ENCODE assay signal across 13 cellular contexts in genomic region chr4:11423465-11423864, GRCh38. TPM values are rescaled to one million over a fixed set of nuclear protein-coding genes. Genes with fewer than 3 reads are reported as not detected.
DNase-seq lines count a peak whose midpoint lies in the region; ATAC-seq, FAIRE-seq and TF ChIP-seq lines count a peak whose summit lies in the region.
"Had no signal": no experiment of that assay in that cellular context is flagged by ENCODE, and none has a peak within 500 bp of the region (broad histone marks: within the 10 kb centered on the region; RNA-seq: fewer than 3 reads in every experiment).

No MANE protein-coding gene starts in this region.

- H3K9ac ChIP-seq in H1 (replicated peaks in 1 of 4; ENCODE audit: extremely low read depth in 1 of 4, low read depth in 3 of 4, low read length in 3 of 4), result no peak overlapping the region

- no peak overlapping the region for H4K5ac ChIP-seq in H1 (ENCODE audit: insufficient read length, low read depth, low read length)

- H3K23me2 ChIP-seq in H1 (ENCODE audit: low read depth, low read length), result peaks cover 11% of the 10 kb centered on the region

- POLR2A ChIA-PET in H1 (lab: Charles Lee; ENCODE audit: partially characterized antibody), result no interaction called here

- peaks cover 23% of the 10 kb centered on the region for H3K27me3 Mint-ChIP-seq in activated CD4-positive, alpha-beta T cell treated with anti-CD3 and anti-CD28 coated beads, Interleukin-2, amount 10 ng/mL, durations not matched to agents 24 days and 14 days

- no peak overlapping the region for H3K4ac ChIP-seq in H1 (replicated peaks; ENCODE audit: insufficient read length, low read depth, low read length)

- no peaks in the 10 kb centered on the region for H3K79me1 ChIP-seq in H1 (ENCODE audit: low read depth, low read length)

- H4K20me1 ChIP-seq in H1 (replicated peaks in 1 of 2; ENCODE audit: control insufficient read depth in 1 of 2, insufficient read depth in 2 of 2, low read length in 2 of 2), result no peaks in the 10 kb centered on the region

- no peak overlapping the region for H2BK5ac ChIP-seq in H1 (ENCODE audit: low read depth, low read length)

- H3K4me3 ChIP-seq in H1 (ENCODE audit: extremely low read depth in 1 of 4, insufficient read depth in 2 of 4, low read depth in 3 of 4, low read length in 4 of 4) (no peak overlapping the region), ovary (no peak overlapping the region)
- H3K4me3 ChIP-seq: MG63, PC-9 had no signal

- no peak overlapping the region for H4K91ac ChIP-seq in H1 (replicated peaks; ENCODE audit: insufficient read length, low read length)

- H3K79me2 ChIP-seq in H1 (ENCODE audit: control insufficient read depth in 1 of 2, insufficient read depth in 2 of 2, low read length in 2 of 2), result no peaks in the 10 kb centered on the region

- H2BK120ac ChIP-seq in H1 (replicated peaks; ENCODE audit: low read depth, low read length), result no peak overlapping the region

- peaks cover 3 to 14% (median 6%) of the 10 kb centered on the region in 4 experiments; a peak in 5 of 7 replicates for H3K4me1 ChIP-seq in H1 (replicated peaks in 1 of 4; ENCODE audit: control insufficient read depth in 3 of 4, insufficient read depth in 4 of 4, low read length in 3 of 4)
- peaks cover 20% of the 10 kb centered on the region for H3K4me1 ChIP-seq in ovary (ENCODE audit: insufficient read depth)
- H3K4me1 ChIP-seq: BE2C had no signal

- no peaks in the 10 kb centered on the region for H3K36me3 Mint-ChIP-seq in activated CD4-positive, alpha-beta T cell treated with anti-CD3 and anti-CD28 coated beads, Interleukin-2, amount 10 ng/mL, durations not matched to agents 24 days and 14 days (ENCODE audit: low read depth)

- peak; percentile 81 for FAIRE-seq in GM12891 (lab: Jason Lieb, UNC)
- FAIRE-seq in H1 (lab: Jason Lieb, UNC), result no peak

- no peak overlapping the region for H3K23ac ChIP-seq in H1 (ENCODE audit: insufficient read length)

- H3K36me3 ChIP-seq in H1 (ENCODE audit: control insufficient read depth in 2 of 4, insufficient read depth in 4 of 4, low read length in 3 of 4) (no peaks in the 10 kb centered on the region), ovary (no peaks in the 10 kb centered on the region)
- H3K36me3 ChIP-seq: BE2C, MG63 had no signal

- no peak overlapping the region for H3K14ac ChIP-seq in H1 (ENCODE audit: insufficient read length)

- intact Hi-C loops in ovary (cut with DNase I), result loop anchor here in 2 of 4 donors (10.0 kb wide), 2 partner anchors 349 to 839 kb away; no protein-coding TSS in a partner anchor
- intact Hi-C loops in activated CD4-positive, alpha-beta T cell treated with anti-CD3 and anti-CD28 coated beads, Interleukin-2, amount 10 ng/mL, durations not matched to agents 24 days and 14 days (cut with micrococcal nuclease), result loop anchor here (10.0 kb wide), 1 partner anchor 689 kb away; no protein-coding TSS in a partner anchor

- CTCF ChIA-PET in H1 (lab: Charles Lee; ENCODE audit: partially characterized antibody), result interaction anchor here (0.9 to 1.5 kb wide), 13 partner anchors 11 to 365 kb away, joined by 3 to 15 read pairs (median 4); no protein-coding TSS in a partner anchor

- H3K4me2 ChIP-seq in H1 (ENCODE audit: insufficient read depth in 1 of 2, low read depth in 2 of 2, low read length in 2 of 2), result no peak overlapping the region
- H3K4me2 ChIP-seq: PC-9 had no signal

- H3K9me3 Mint-ChIP-seq in activated CD4-positive, alpha-beta T cell treated with anti-CD3 and anti-CD28 coated beads, Interleukin-2, amount 10 ng/mL, durations not matched to agents 24 days and 14 days, result no peaks in the 10 kb centered on the region
- H3K9me3 Mint-ChIP-seq: CD4-positive, alpha-beta T cell had no signal

- H2BK20ac ChIP-seq in H1 (ENCODE audit: low read length), result no peak overlapping the region

- H3K4me1 Mint-ChIP-seq in activated CD4-positive, alpha-beta T cell treated with anti-CD3 and anti-CD28 coated beads, Interleukin-2, amount 10 ng/mL, durations not matched to agents 24 days and 14 days, result peaks cover 5% of the 10 kb centered on the region

- no peak overlapping the region for H4K8ac ChIP-seq in H1 (ENCODE audit: extremely low read depth, insufficient read depth, low read length)

- H2BK15ac ChIP-seq in H1 (ENCODE audit: low read length), result no peak overlapping the region

- 87% methylated on average over 6 of the region's 6 CpGs; no CpG with 5 or more reads in 1 of the 2 experiments for WGBS in H1 (ENCODE audit: extremely low coverage in 1 of 2, insufficient coverage in 1 of 2, insufficient read length in 1 of 2, insufficient replicate concordance in 2 of 2, low coverage in 1 of 2, low lambda C conversion rate in 2 of 2, missing lambda C conversion rate in 1 of 2), 2 experiments
- WGBS in ovary, 3 donors, result 8 to 25% (median 18%) methylated on average over 6 of the region's 6 CpGs

- H3K27me3 ChIP-seq in H1 (replicated peaks in 1 of 4; ENCODE audit: control insufficient read depth in 3 of 4, extremely low read depth in 1 of 4, insufficient read depth in 3 of 4, low read length in 3 of 4), result peaks cover 5 to 29% (median 27%) of the 10 kb centered on the region in 4 experiments
- H3K27me3 ChIP-seq in ovary, result no peaks in the 10 kb centered on the region
- H3K27me3 ChIP-seq: BE2C, MG63 had no signal

- H3K27ac Mint-ChIP-seq in activated CD4-positive, alpha-beta T cell treated with anti-CD3 and anti-CD28 coated beads, Interleukin-2, amount 10 ng/mL, durations not matched to agents 24 days and 14 days, result no peak overlapping the region
- H3K27ac Mint-ChIP-seq: CD4-positive, alpha-beta T cell had no signal

- H2AFZ ChIP-seq in H1 (ENCODE audit: low read length), result no peak overlapping the region
- H2AFZ ChIP-seq: PC-9 had no signal

- H3K18ac ChIP-seq in H1 (ENCODE audit: extremely low read depth, low read length), result no peak overlapping the region

- H2AK5ac ChIP-seq in H1 (ENCODE audit: low read depth, low read length), result no peak overlapping the region

- peak; percentile 30 for DNase-seq in DMS 273 (lab: John Stamatoyannopoulos, UW; ENCODE audit: unreplicated experiment)
- DNase-seq in DMS 273 treated with DMSO at 0.1 percent for 48 hours (lab: John Stamatoyannopoulos, UW), result no peak
- DNase-seq in GM12891 (ENCODE audit: insufficient read length, low spot score), result no peak
- no peak for DNase-seq in H1 (ENCODE audit: low read depth in 1 of 2, low spot score in 2 of 2)
- DNase-seq in ovary, result peak in 3 of 5 donors; percentile 44 to 61 (median 49)
- DNase-seq in GF-D8 (lab: John Stamatoyannopoulos, UW), result no peak
- DNase-seq in activated CD4-positive, alpha-beta T cell treated with anti-CD3 and anti-CD28 coated beads, Interleukin-2, amount 10 ng/mL, durations not matched to agents 24 days and 14 days, result no peak
- DNase-seq: BE2C; CD4-positive, alpha-beta T cell; PC-9 had no signal

- TF ChIP-seq EP300 in H1 (IDR thresholded peaks at IDR 0.05; ENCODE audit: borderline replicate concordance in 1 of 2, low read depth in 2 of 2, low read length in 2 of 2) (no peak), ovary (IDR thresholded peaks at IDR 0.05) (no peak)

- TF ChIP-seq CTCF in H1 (IDR thresholded peaks at IDR 0.05; ENCODE audit: control extremely low read depth in 1 of 3, insufficient read depth in 1 of 3, low read depth in 1 of 3, low read length in 3 of 3) (no peak), ovary (IDR thresholded peaks at IDR 0.05) (no peak)

- H3K9me3 ChIP-seq in H1 (ENCODE audit: insufficient read depth in 2 of 2, low read depth in 1 of 2, low read length in 1 of 2) (no peaks in the 10 kb centered on the region), ovary (no peaks in the 10 kb centered on the region)
- H3K9me3 ChIP-seq: BE2C, MG63 had no signal

- H3K27ac ChIP-seq in H1 (ENCODE audit: low read depth, low read length) (no peak overlapping the region), ovary (peak overlapping the region in 1 of 2 donors; percentile 71)
- H3K27ac ChIP-seq: 22Rv1, PC-9 had no signal

- H2BK12ac ChIP-seq in H1 (ENCODE audit: low read depth, low read length), result 0 out of 2 replicates have a peak overlapping the region, but pooled peaks have one; percentile 35

- TF ChIP-seq RAD21 in H1 (IDR thresholded peaks at IDR 0.05 in 1 of 2, conservative IDR thresholded peaks at IDR 0.05 in 1 of 2; ENCODE audit: low read depth in 2 of 2, low read length in 2 of 2), result no peak

- no peak overlapping the region for H3K4me3 Mint-ChIP-seq in activated CD4-positive, alpha-beta T cell treated with anti-CD3 and anti-CD28 coated beads, Interleukin-2, amount 10 ng/mL, durations not matched to agents 24 days and 14 days
- H3K4me3 Mint-ChIP-seq: CD4-positive, alpha-beta T cell had no signal

- TF ChIP-seq POLR2A in GM12891 (IDR thresholded peaks at IDR 0.05; ENCODE audit: low read depth, low read length) (no peak), H1 (IDR thresholded peaks at IDR 0.05; ENCODE audit: control extremely low read depth in 1 of 2, low read depth in 2 of 2, low read length in 2 of 2) (no peak), ovary (IDR thresholded peaks at IDR 0.05) (no peak)

- no peak for ATAC-seq in HG02798 (IDR thresholded peaks at IDR 0.05; ENCODE audit: poor library complexity, unreplicated experiment)

- no peak overlapping the region for H3K56ac ChIP-seq in H1 (replicated peaks; ENCODE audit: insufficient read length, low read depth, low read length)

TF ChIP-seq in GM12891, 5 proteins besides CTCF, POLR2A, EP300 and RAD21 (continues in another document):
- TF ChIP-seq POU2F2 (IDR thresholded peaks at IDR 0.05; ENCODE audit: low read depth, low read length) (no peak), PAX5 (IDR thresholded peaks at IDR 0.05; ENCODE audit: insufficient read depth, low read length, severe bottlenecking) (no peak), TAF1 (IDR thresholded peaks at IDR 0.05; ENCODE audit: low read depth, low read length) (no peak)

TF ChIP-seq in H1, 55 proteins besides CTCF, POLR2A, EP300 and RAD21 (continues in another document):
- TF ChIP-seq FOSL1 (IDR thresholded peaks at IDR 0.05; ENCODE audit: insufficient read depth, low read depth, low read length) (no peak), CREB1 (IDR thresholded peaks at IDR 0.05) (no peak), CHD2 (IDR thresholded peaks at IDR 0.05; ENCODE audit: low read length) (no peak), RFX5 (IDR thresholded peaks at IDR 0.05; ENCODE audit: borderline replicate concordance, low read depth, low read length) (no peak)

RNA-seq across cellular contexts. Expression of gene HS3ST1, which starts 5.2 kb away (rescaled TPM):
- 0.17 TPM for polyA plus RNA-seq in GM12891 (2012; ENCODE audit: low read depth, missing spikeins)
- 1.5 and 1.7 TPM in 2 replicates for total RNA-seq in H1 (2021; fragmentation: NEBNext Ultra II Directional; extraction: Animal tissue kit (Norgen Biotek cat#: 25700))
- 0.50 and 1.0 TPM in 2 replicates for polyA plus RNA-seq in H1 (2011; rRNA removed)
- polyA plus RNA-seq in H1 (2011; cell fraction: cytosol; rRNA removed), result 0.56 TPM
- polyA plus RNA-seq in H1 (2011; cell fraction: nucleus; rRNA removed), result 0.68 TPM
- polyA plus RNA-seq in H1 (2012, experiment 1 of 2), result 0.25 to 0.82 TPM (median 0.52 TPM) in 4 replicates
- polyA plus RNA-seq in H1 (2012, experiment 2 of 2), result 0.34 TPM
- polyA plus RNA-seq in H1 (2013, experiment 1 of 2), result 0.71 TPM
- polyA plus RNA-seq in H1 (2013, experiment 2 of 2), result 0.59 TPM
- 0.34 and 0.57 TPM in 2 replicates for polyA minus RNA-seq in H1 (2011; rRNA and poly(A)+ RNA removed)
- polyA minus RNA-seq in H1 (2011; cell fraction: cytosol; rRNA and poly(A)+ RNA removed), result 2.7 TPM
- polyA minus RNA-seq in H1 (2011; cell fraction: nucleus; rRNA and poly(A)+ RNA removed), result 0.50 TPM
- total RNA-seq in ovary, result 10 to 100 TPM; 17.0 to 64.7 (median 35.9) TPM
- 10 to 100 TPM; 10.1 to 48.8 TPM for polyA plus RNA-seq in ovary
- 0.23 and 0.66 TPM in 2 replicates for total RNA-seq in activated CD4-positive, alpha-beta T cell treated with anti-CD3 and anti-CD28 coated beads, Interleukin-2, amount 10 ng/mL, durations not matched to agents 24 days and 14 days
- total RNA-seq: CD4-positive, alpha-beta T cell had no signal

Comparison
In these comparisons a context has a peak if more than half of its experiments do, and no peak if none do; other contexts are left out.
1. DNase-seq: peak in DMS 273 (single experiment) and ovary (3 of 5); none in DMS 273 treated with DMSO at 0.1 percent for 48 hours (single experiment), GM12891 (single experiment), H1 (0 of 2), GF-D8 (single experiment) and activated CD4-positive, alpha-beta T cell treated with anti-CD3 and anti-CD28 coated beads, Interleukin-2, amount 10 ng/mL, durations not matched to agents 24 days and 14 days (single experiment).